ENCODE assay signal across 1 cellular context in the genomic region with DNA sequence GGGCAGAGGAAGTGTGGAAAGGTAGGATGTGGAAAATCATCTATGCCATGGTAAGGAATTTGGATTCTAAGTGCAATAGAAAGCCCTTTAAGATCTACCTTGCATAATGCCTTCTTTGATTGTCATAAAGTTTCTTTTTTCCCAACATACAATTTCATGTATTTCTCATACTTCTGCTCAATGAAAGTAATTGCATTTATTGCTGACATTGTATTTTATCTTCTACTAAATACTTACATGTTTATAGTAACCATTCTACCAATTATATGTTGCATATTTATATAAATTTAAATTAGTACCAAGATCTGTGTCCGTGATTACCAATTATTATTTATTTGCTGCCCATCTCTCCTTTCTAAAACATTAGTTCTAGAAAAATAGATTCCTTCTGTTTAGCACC.
TF ChIP-seq lines count a peak whose summit lies in the region.

No MANE protein-coding gene starts in this region.

TF ChIP-seq in K562, 482 proteins besides CTCF, POLR2A, EP300 and RAD21 (continued from another document):
- no peak for TF ChIP-seq PATZ1 (CRISPR knock-in tag; IDR thresholded peaks at IDR 0.05; ENCODE audit: borderline replicate concordance)
- TF ChIP-seq NR2C2 (CRISPR knock-in tag; IDR thresholded peaks at IDR 0.05) = no peak
- no peak for TF ChIP-seq NR2C2 (tag; IDR thresholded peaks at IDR 0.05)
- no peak for TF ChIP-seq SETDB1 (IDR thresholded peaks at IDR 0.05; ENCODE audit: low read length)
- TF ChIP-seq, protein P1, sequence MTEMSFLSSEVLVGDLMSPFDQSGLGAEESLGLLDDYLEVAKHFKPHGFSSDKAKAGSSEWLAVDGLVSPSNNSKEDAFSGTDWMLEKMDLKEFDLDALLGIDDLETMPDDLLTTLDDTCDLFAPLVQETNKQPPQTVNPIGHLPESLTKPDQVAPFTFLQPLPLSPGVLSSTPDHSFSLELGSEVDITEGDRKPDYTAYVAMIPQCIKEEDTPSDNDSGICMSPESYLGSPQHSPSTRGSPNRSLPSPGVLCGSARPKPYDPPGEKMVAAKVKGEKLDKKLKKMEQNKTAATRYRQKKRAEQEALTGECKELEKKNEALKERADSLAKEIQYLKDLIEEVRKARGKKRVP (CRISPR knock-in tag; IDR thresholded peaks at IDR 0.05) = no peak
- no peak for TF ChIP-seq ZNF280A (IDR thresholded peaks at IDR 0.05; ENCODE audit: low read depth, partially characterized antibody)
- TF ChIP-seq ZNF3 (CRISPR knock-in tag; IDR thresholded peaks at IDR 0.05) = no peak
- TF ChIP-seq NCOA6 (IDR thresholded peaks at IDR 0.05) = no peak
- TF ChIP-seq C11orf30 (IDR thresholded peaks at IDR 0.05; ENCODE audit: low read depth) = peak; percentile 51; the same call in 1 of the 2 replicates
- no peak for TF ChIP-seq ZNF395 (CRISPR knock-in tag; IDR thresholded peaks at IDR 0.05)
- peak; percentile 53 for TF ChIP-seq MAFG (tag; conservative IDR thresholded peaks at IDR 0.05)
